ENCODE assay signal across 8 cellular contexts in the genomic region with DNA sequence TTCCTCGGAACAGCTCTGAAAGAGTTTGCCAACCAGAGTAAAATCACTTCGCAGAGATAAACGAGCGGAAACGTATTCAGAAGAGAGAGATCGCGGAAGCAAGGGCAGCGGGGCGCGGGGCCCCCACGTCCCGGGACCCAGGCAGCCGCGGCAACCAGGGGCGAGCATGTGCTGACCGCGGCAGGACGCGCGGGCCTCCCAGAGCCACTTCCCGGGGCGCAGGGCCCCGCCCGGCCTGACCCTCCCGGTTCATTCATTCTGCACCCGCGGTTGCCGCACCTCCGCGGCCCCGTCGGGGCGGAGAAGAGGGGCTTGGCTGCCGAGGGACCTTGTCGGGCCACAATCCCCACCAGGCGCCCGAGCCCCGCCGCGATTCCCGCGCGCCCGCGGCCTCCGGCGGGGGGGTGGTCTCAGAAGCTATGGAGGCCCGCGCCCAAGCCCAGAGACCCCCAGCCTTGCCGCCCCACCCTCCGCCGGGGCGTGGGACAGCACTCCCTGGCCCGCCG. TPM values are rescaled to one million over a fixed set of nuclear protein-coding genes. Genes with fewer than 3 reads are reported as not detected.
DNase-seq lines count a peak whose midpoint lies in the region; TF ChIP-seq lines count a peak whose summit lies in the region.

No MANE protein-coding gene starts in this region.

- H3K36me3 ChIP-seq in breast epithelium = no peaks in the 10 kb centered on the region

- no peak for TF ChIP-seq POLR2A in breast epithelium (IDR thresholded peaks at IDR 0.05)

- H3K4me3 ChIP-seq in breast epithelium = peak overlapping the region; percentile 87 to 99 (median 98)

- POLR2A ChIA-PET in HEK293T (lab: Yijun Ruan, JAX) = no interaction called here

- peaks cover 2% of the 10 kb centered on the region for H3K36me3 Mint-ChIP-seq in T-helper 2 cell treated with Interferon-gamma antibody and Interleukin-4, amounts not matched to agents 5 μg/mL and 100 μg/mL, for 36 hours (ENCODE audit: low read depth)

- no peaks in the 10 kb centered on the region for H3K27me3 Mint-ChIP-seq in T-helper 2 cell treated with Interferon-gamma antibody and Interleukin-4, amounts not matched to agents 5 μg/mL and 100 μg/mL, for 36 hours (ENCODE audit: low read depth)

- H3K27me3 ChIP-seq in breast epithelium = no peaks in the 10 kb centered on the region

- H3K9me3 ChIP-seq in breast epithelium = no peaks in the 10 kb centered on the region

- no peaks in the 10 kb centered on the region for H3K9me3 Mint-ChIP-seq in T-helper 2 cell treated with Interferon-gamma antibody and Interleukin-4, amounts not matched to agents 5 μg/mL and 100 μg/mL, for 36 hours

- no peak for TF ChIP-seq CTCF in breast epithelium (IDR thresholded peaks at IDR 0.05)

- CTCF ChIA-PET in HEK293T (lab: Yijun Ruan, JAX) = no interaction called here

- peaks cover 0 to 3% of the 10 kb centered on the region in 2 donors for H3K4me1 ChIP-seq in breast epithelium

- H3K27ac ChIP-seq in breast epithelium = peak overlapping the region; percentile 94 to 97

- intact Hi-C loops in breast epithelium (cut with DNase I; ENCODE audit: low total_unique reads) = no loop called here

- H3K27ac Mint-ChIP-seq in T-helper 2 cell treated with Interferon-gamma antibody and Interleukin-4, amounts not matched to agents 5 μg/mL and 100 μg/mL, for 36 hours = peak overlapping the region; percentile 88

- DNase-seq in CD1c-positive myeloid dendritic cell (ENCODE audit: extremely low spot score) (peak; percentile 59), HEK293T (ENCODE audit: extremely low spot score) (peak; percentile 18), breast epithelium (ENCODE audit: low spot score in 2 of 2) (no peak), kidney tubule cell (ENCODE audit: low spot score) (peak; percentile 30), NCI-H510A treated with DMSO at 0.1 percent for 48 hours (lab: John Stamatoyannopoulos, UW) (no peak), NOMO-1 treated with DMSO at 0.1 percent for 48 hours (lab: John Stamatoyannopoulos, UW; ENCODE audit: unreplicated experiment) (no peak)
- peak; percentile 40 for DNase-seq in T-helper 2 cell treated with Interferon-gamma antibody and Interleukin-4, amounts not matched to agents 5 μg/mL and 100 μg/mL, for 36 hours (ENCODE audit: low spot score)
- DNase-seq in stimulated activated CD4-positive, alpha-beta T cell treated with anti-CD3 and anti-CD28 coated beads, Interleukin-4, amount 100 ng/mL, for 24 hours = peak; percentile 34

- peak overlapping the region; percentile 90 for H3K4me3 Mint-ChIP-seq in T-helper 2 cell treated with Interferon-gamma antibody and Interleukin-4, amounts not matched to agents 5 μg/mL and 100 μg/mL, for 36 hours

- H3K4me1 Mint-ChIP-seq in T-helper 2 cell treated with Interferon-gamma antibody and Interleukin-4, amounts not matched to agents 5 μg/mL and 100 μg/mL, for 36 hours (ENCODE audit: low read depth) = peaks cover 53% of the 10 kb centered on the region

TF ChIP-seq in HEK293T, 16 proteins besides CTCF, POLR2A, EP300 and RAD21:
- TF ChIP-seq BHLHE40 (IDR thresholded peaks at IDR 0.05; ENCODE audit: borderline replicate concordance) (no peak), SP1 (IDR thresholded peaks at IDR 0.05) (no peak), NFRKB (IDR thresholded peaks at IDR 0.05) (no peak), ELF4 (IDR thresholded peaks at IDR 0.05) (no peak), FOXA1 (IDR thresholded peaks at IDR 0.05) (no peak), TARDBP (IDR thresholded peaks at IDR 0.05) (no peak)
TF ChIP-seq in HEK293T: peak in this region for 0.

RNA-seq across cellular contexts. Expression of gene UBE2N, which starts 0.6 kb away (rescaled TPM):
- total RNA-seq in breast epithelium = 10 to 100 TPM; 23.0 to 47.7 (median 43.3) TPM

RNA-seq across cellular contexts. Expression of gene MRPL42, which starts 26.1 kb away (rescaled TPM):
- total RNA-seq in breast epithelium = 10 to 100 TPM; 24.6 to 62.3 (median 41.0) TPM

Comparison
In these comparisons a context has a peak if more than half of its experiments do, and no peak if none do; other contexts are left out.
1. DNase-seq: peak in CD1c-positive myeloid dendritic cell (single experiment), HEK293T (single experiment), T-helper 2 cell treated with Interferon-gamma antibody and Interleukin-4, amounts not matched to agents 5 μg/mL and 100 μg/mL, for 36 hours (single experiment), kidney tubule cell (single experiment) and stimulated activated CD4-positive, alpha-beta T cell treated with anti-CD3 and anti-CD28 coated beads, Interleukin-4, amount 100 ng/mL, for 24 hours (single experiment); none in breast epithelium (0 of 2), NCI-H510A treated with DMSO at 0.1 percent for 48 hours (single experiment) and NOMO-1 treated with DMSO at 0.1 percent for 48 hours (single experiment).